Comparison of ENCODE assay signal across 21 cellular contexts in the genomic region with DNA sequence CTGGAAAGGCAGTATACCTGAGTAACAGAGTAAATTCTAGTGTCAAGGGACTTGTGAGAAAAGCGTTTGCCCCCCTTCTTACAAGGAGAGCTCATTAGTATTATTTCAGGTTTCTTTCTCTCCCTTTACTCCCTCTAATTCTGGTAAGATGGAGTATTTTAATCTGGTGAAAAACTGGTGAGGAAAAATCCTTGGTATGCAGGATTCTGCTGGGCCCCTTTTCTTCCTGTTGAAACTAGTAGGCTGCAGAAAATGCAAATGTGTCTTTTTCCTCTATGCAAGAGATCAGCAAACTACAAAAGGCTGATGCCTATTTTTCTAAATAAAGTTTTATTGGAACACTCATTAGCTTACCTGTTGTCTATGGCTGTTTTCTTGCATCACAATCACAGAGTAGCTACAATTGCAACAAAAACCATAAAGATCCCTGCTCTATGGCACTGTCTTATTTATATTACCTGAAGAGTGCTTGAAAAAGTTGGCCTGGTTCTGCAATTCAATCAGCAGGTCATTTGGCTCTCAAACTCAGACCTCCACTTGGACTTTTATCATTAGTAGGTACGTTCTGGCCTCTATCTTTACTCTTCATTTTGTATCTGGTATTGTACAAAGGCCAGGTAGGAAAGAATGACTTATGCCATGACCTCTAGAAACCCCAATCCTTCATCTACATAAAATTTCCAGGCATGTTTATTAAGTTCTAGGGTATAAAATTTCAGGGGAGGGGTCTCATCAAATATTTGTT.
DNase-seq lines count a peak whose midpoint lies in the region; ATAC-seq, FAIRE-seq and TF ChIP-seq lines count a peak whose summit lies in the region.
"Had no signal": no experiment of that assay in that cellular context is flagged by ENCODE, and none has a peak within 500 bp of the region (broad histone marks: within the 10 kb centered on the region; RNA-seq: fewer than 3 reads in every experiment).

No MANE protein-coding gene starts in this region.

- RAD21 ChIA-PET in GM12878 (lab: Charles Lee; ENCODE audit: unreplicated experiment), result interaction anchor here (0.8 to 1.4 kb wide), 4 partner anchors 9 to 397 kb away, joined by 3 to 4 read pairs (median 3); no protein-coding TSS in a partner anchor

- TF ChIP-seq CTCF in SK-N-SH (IDR thresholded peaks at IDR 0.05), result no peak
- TF ChIP-seq CTCF in GM12878 (IDR thresholded peaks at IDR 0.05 in 2 of 3, conservative IDR thresholded peaks at IDR 0.05 in 1 of 3; ENCODE audit: control insufficient read depth in 2 of 3, extremely low read depth in 1 of 3, insufficient read depth in 1 of 3, low read depth in 3 of 3, low read length in 3 of 3), result no peak
- no peak for TF ChIP-seq CTCF in hepatocyte (IDR thresholded peaks at IDR 0.05; ENCODE audit: poor library complexity)
- no peak for TF ChIP-seq CTCF in MM.1S (IDR thresholded peaks at IDR 0.05; ENCODE audit: low read length)

- H4K20me1 ChIP-seq in SK-N-SH (ENCODE audit: insufficient read depth) (no peaks in the 10 kb centered on the region), GM12878 (ENCODE audit: control insufficient read depth, insufficient read depth) (no peaks in the 10 kb centered on the region), hepatocyte (ENCODE audit: insufficient read depth, poor library complexity, severe bottlenecking) (no peaks in the 10 kb centered on the region), MM.1S (ENCODE audit: insufficient read depth, low read length) (no peaks in the 10 kb centered on the region)
- H4K20me1 ChIP-seq: BLaER1 had no signal

- no peak for TF ChIP-seq EP300 in SK-N-SH (IDR thresholded peaks at IDR 0.05; ENCODE audit: borderline replicate concordance in 1 of 2, low read depth in 1 of 2, low read length in 1 of 2)
- no peak for TF ChIP-seq EP300 in GM12878 (IDR thresholded peaks at IDR 0.05; ENCODE audit: borderline replicate concordance in 1 of 2, control insufficient read depth in 1 of 2, low read depth in 2 of 2, low read length in 2 of 2)

- H3K27me3 ChIP-seq in SK-N-SH (ENCODE audit: insufficient read depth) (no peaks in the 10 kb centered on the region), GM12878 (replicated peaks in 1 of 2; ENCODE audit: control insufficient read depth in 2 of 2, insufficient read depth in 2 of 2, low read length in 1 of 2) (no peaks in the 10 kb centered on the region), hepatocyte (no peaks in the 10 kb centered on the region), MM.1S (replicated peaks; ENCODE audit: insufficient read depth, low read length) (no peaks in the 10 kb centered on the region)
- H3K27me3 ChIP-seq: BLaER1, SJCRH30 had no signal

- H3K4me1 ChIP-seq in SK-N-SH (ENCODE audit: control insufficient read depth in 1 of 2, insufficient read depth in 2 of 2, low read depth in 1 of 2, low read length in 1 of 2) (peaks cover 0 to under 1% of the 10 kb centered on the region in 2 experiments; a peak in 2 of 4 replicates), GM12878 (ENCODE audit: control insufficient read depth, insufficient read depth, low read length) (no peaks in the 10 kb centered on the region), hepatocyte (ENCODE audit: insufficient read depth) (peaks cover 11% of the 10 kb centered on the region), MM.1S (ENCODE audit: low read length) (peaks cover 11% of the 10 kb centered on the region; the same call in 1 of the 2 replicates)
- H3K4me1 ChIP-seq: BLaER1, SJCRH30 had no signal

- intact Hi-C loops in GM12878 (cut with micrococcal nuclease; ENCODE audit: unreplicated experiment), result no loop called here

- peak overlapping the region in 1 of 2 experiments; percentile 60; a peak in 2 of 4 replicates for H3K27ac ChIP-seq in SK-N-SH (ENCODE audit: low read depth in 2 of 2, low read length in 1 of 2)
- H3K27ac ChIP-seq in GM12878 (ENCODE audit: control insufficient read depth, insufficient read depth), result no peak overlapping the region
- H3K27ac ChIP-seq in hepatocyte, result no peak overlapping the region
- H3K27ac ChIP-seq in MM.1S (ENCODE audit: low read length), result no peak overlapping the region
- H3K27ac ChIP-seq: 22Rv1, BLaER1, SJCRH30 had no signal

- in situ Hi-C loops in GM12878 (cut with MboI), result loop anchor here (10.0 kb wide), 1 partner anchor 396 kb away; no protein-coding TSS in a partner anchor

- no peak for TF ChIP-seq RAD21 in SK-N-SH (IDR thresholded peaks at IDR 0.05; ENCODE audit: low read length)
- TF ChIP-seq RAD21 in GM12878 (IDR thresholded peaks at IDR 0.05; ENCODE audit: insufficient read depth, low read depth, low read length), result no peak

- peaks cover 62% of the 10 kb centered on the region for H3K79me2 ChIP-seq in SK-N-SH (ENCODE audit: insufficient read depth)
- H3K79me2 ChIP-seq in GM12878 (ENCODE audit: control insufficient read depth, insufficient read depth, low read length), result no peaks in the 10 kb centered on the region
- no peaks in the 10 kb centered on the region for H3K79me2 ChIP-seq in hepatocyte
- H3K79me2 ChIP-seq in MM.1S (ENCODE audit: low read length), result no peaks in the 10 kb centered on the region

- TF ChIP-seq POLR2A in GM12878 (IDR thresholded peaks at IDR 0.05; ENCODE audit: low read depth, low read length), result no peak

- POLR2A ChIA-PET in SK-N-SH (lab: Yijun Ruan, JAX) (no interaction called here), GM12878 (lab: Charles Lee) (interaction anchor here (1.1 to 1.4 kb wide), 2 partner anchors 9 to 16 kb away, joined by 4 to 5 read pairs; no protein-coding TSS in a partner anchor)

- no peak for DNase-seq in SK-N-SH
- DNase-seq in GM12878 (ENCODE audit: low read depth, low spot score), result no peak
- DNase-seq in hepatocyte (ENCODE audit: low spot score), result no peak
- peak; percentile 12 for DNase-seq in renal cortical epithelial cell (ENCODE audit: low read depth)
- no peak for DNase-seq in MM.1S
- DNase-seq: activated naive CD8-positive, alpha-beta T cell treated with anti-CD3 and anti-CD28 coated beads, Interleukin-2, amount 10 ng/mL, durations not matched to agents 7 days and 5 days; DMS153; KG1; mucosa of descending colon; NCI-H2081; NCI-H526 treated with DMSO at 0.1 percent for 48 hours; retina; SJCRH30; stimulated activated CD4-positive, alpha-beta T cell treated with anti-CD3 and anti-CD28 coated beads, Interleukin-15, amount 100 ng/mL, for 24 hours; stimulated activated naive B cell treated with anti-CD40 and anti-IgM and Interleukin-4, amounts not matched to agents 10 μg/mL and 1 μg/mL and 100 μg/mL, for 72 hours; T-helper 9 cell had no signal

- FAIRE-seq in GM12878 (lab: Jason Lieb, UNC), result no peak

- BruUV-seq in GM12878 (replicated peaks; lab: Mats Ljungman, UMichigan), result no TSS peak

- H3K9ac ChIP-seq in SK-N-SH (no peak overlapping the region), GM12878 (ENCODE audit: control insufficient read depth, insufficient read depth, low read length) (no peak overlapping the region), MM.1S (ENCODE audit: low read length) (no peak overlapping the region)
- H3K9ac ChIP-seq: BLaER1 had no signal

- 96% methylated on average over 2 of the region's 2 CpGs for WGBS in SK-N-SH (ENCODE audit: low lambda C conversion rate)
- 93% methylated on average over 2 of the region's 2 CpGs for WGBS in GM12878 (ENCODE audit: insufficient coverage, insufficient replicate concordance, low lambda C conversion rate, missing lambda C conversion rate)
- 74% methylated on average over 2 of the region's 2 CpGs for WGBS in hepatocyte (ENCODE audit: low lambda C conversion rate, missing lambda C conversion rate)

- H2AFZ ChIP-seq in SK-N-SH (ENCODE audit: low read depth) (no peak overlapping the region), GM12878 (ENCODE audit: control insufficient read depth, low read depth, low read length) (no peak overlapping the region), hepatocyte (peak overlapping the region; percentile 15), MM.1S (ENCODE audit: low read length) (no peak overlapping the region)

- CTCF ChIA-PET in SK-N-SH (lab: Yijun Ruan, JAX) (interaction anchor here (1.3 to 1.6 kb wide), 3 partner anchors 9 to 532 kb away, joined by 3 to 6 read pairs (median 5); no protein-coding TSS in a partner anchor), GM12878 (lab: Yijun Ruan, JAX) (interaction anchor here (0.7 to 1.9 kb wide), 7 partner anchors 9 to 32 kb away, joined by 3 to 13 read pairs (median 3); no protein-coding TSS in a partner anchor)

- SMC1A ChIA-PET in GM12878 (lab: Charles Lee; ENCODE audit: uncharacterized antibody, unreplicated experiment), result interaction anchor here (1.2 to 2.6 kb wide), 2 partner anchors 8 to 29 kb away, joined by 6 to 15 read pairs; no protein-coding TSS in a partner anchor

- H3K9me2 ChIP-seq in SK-N-SH (0 out of 2 replicates have a peak, but pooled peaks cover 4% of the 10 kb centered on the region), hepatocyte (replicated peaks; ENCODE audit: insufficient read depth) (no peaks in the 10 kb centered on the region), MM.1S (replicated peaks; ENCODE audit: insufficient read depth, low read length) (no peaks in the 10 kb centered on the region)

- peak; percentile 66 for ATAC-seq in SK-N-SH treated with all-trans-retinoic acid at 6 μM for 48 hours
- no peak for ATAC-seq in GM12878
- no peak for ATAC-seq in GM19035 (IDR thresholded peaks at IDR 0.05; ENCODE audit: unreplicated experiment)
- ATAC-seq in GM21381 (IDR thresholded peaks at IDR 0.05; ENCODE audit: unreplicated experiment), result no peak
- ATAC-seq: mucosa of descending colon; stimulated activated naive B cell treated with anti-CD40 and anti-IgM and Interleukin-4, amounts not matched to agents 10 μg/mL and 1 μg/mL and 100 μg/mL, for 72 hours had no signal

- H3K4me2 ChIP-seq in SK-N-SH (no peak overlapping the region), GM12878 (ENCODE audit: control insufficient read depth, insufficient read depth) (no peak overlapping the region), hepatocyte (peak overlapping the region; percentile 45), MM.1S (ENCODE audit: low read depth, low read length) (no peak overlapping the region)
- H3K4me2 ChIP-seq: BLaER1 had no signal

- H3K4me3 ChIP-seq in SK-N-SH (ENCODE audit: low read depth in 2 of 2, low read length in 1 of 2), result no peak overlapping the region
- H3K4me3 ChIP-seq in GM12878, result no peak overlapping the region
- H3K4me3 ChIP-seq in hepatocyte, result no peak overlapping the region
- no peak overlapping the region for H3K4me3 ChIP-seq in MM.1S (ENCODE audit: low read length)
- H3K4me3 ChIP-seq: BLaER1, mucosa of descending colon, SJCRH30 had no signal

- peaks cover 2 to 20% of the 10 kb centered on the region in 2 experiments for H3K36me3 ChIP-seq in SK-N-SH (replicated peaks in 1 of 2; ENCODE audit: control insufficient read depth in 1 of 2, insufficient read depth in 2 of 2, low read length in 1 of 2)
- H3K36me3 ChIP-seq in GM12878 (ENCODE audit: control insufficient read depth in 2 of 2, insufficient read depth in 2 of 2, low read length in 1 of 2), result no peaks in the 10 kb centered on the region
- H3K36me3 ChIP-seq in hepatocyte (replicated peaks; ENCODE audit: insufficient read depth, low read depth), result no peaks in the 10 kb centered on the region
- H3K36me3 ChIP-seq in MM.1S (replicated peaks; ENCODE audit: insufficient read depth, low read length), result no peaks in the 10 kb centered on the region
- H3K36me3 ChIP-seq: BLaER1, SJCRH30 had no signal

- H3F3A ChIP-seq in SK-N-SH (replicated peaks; ENCODE audit: insufficient read depth) (peaks cover 3% of the 10 kb centered on the region), MM.1S (ENCODE audit: insufficient read depth, low read length) (no peaks in the 10 kb centered on the region)

- H3K9me3 ChIP-seq in SK-N-SH, result peaks cover 4% of the 10 kb centered on the region; the same call in 1 of the 2 replicates
- H3K9me3 ChIP-seq in GM12878 (replicated peaks; ENCODE audit: control insufficient read depth, insufficient read depth, low read length), result no peaks in the 10 kb centered on the region; the same call in 2 of the 3 replicates
- H3K9me3 ChIP-seq in hepatocyte (ENCODE audit: low read depth), result no peaks in the 10 kb centered on the region
- no peaks in the 10 kb centered on the region for H3K9me3 ChIP-seq in MM.1S (replicated peaks; ENCODE audit: insufficient read depth, low read length)
- H3K9me3 ChIP-seq: mucosa of descending colon, SJCRH30 had no signal
